Comparison of ENCODE assay signal across 9 cellular contexts in genomic region chr11:59173080-59173963, GRCh38. TPM values are rescaled to one million over a fixed set of nuclear protein-coding genes. Genes with fewer than 3 reads are reported as not detected.
A peak's percentile ranks its signal among the peaks of the same experiment; 100 is the strongest.
DNase-seq lines count a peak whose midpoint lies in the region; ATAC-seq and TF ChIP-seq lines count a peak whose summit lies in the region.
"Had no signal": no experiment of that assay in that cellular context is flagged by ENCODE, and none has a peak within 500 bp of the region (broad histone marks: within the 10 kb centered on the region; RNA-seq: fewer than 3 reads in every experiment).

No MANE protein-coding gene starts in this region.

- H3K36me3 Mint-ChIP-seq in T-helper 2 cell treated with Interferon-gamma antibody and Interleukin-4, amounts not matched to agents 5 μg/mL and 100 μg/mL, for 36 hours (ENCODE audit: low read depth) = no peaks in the 10 kb centered on the region
- H3K36me3 Mint-ChIP-seq in neural crest cell (ENCODE audit: low read depth) = peaks cover 17% of the 10 kb centered on the region

- peaks cover 42% of the 10 kb centered on the region for H3K27me3 Mint-ChIP-seq in T-helper 2 cell treated with Interferon-gamma antibody and Interleukin-4, amounts not matched to agents 5 μg/mL and 100 μg/mL, for 36 hours (ENCODE audit: low read depth)
- peaks cover 6% of the 10 kb centered on the region for H3K27me3 Mint-ChIP-seq in neural crest cell (ENCODE audit: low read depth)

- H3K9me3 Mint-ChIP-seq in T-helper 2 cell treated with Interferon-gamma antibody and Interleukin-4, amounts not matched to agents 5 μg/mL and 100 μg/mL, for 36 hours = no peaks in the 10 kb centered on the region
- H3K9me3 Mint-ChIP-seq in neural crest cell = no peaks in the 10 kb centered on the region

- intact Hi-C loops in posterior vena cava (cut with DNase I) = loop anchor here (2.0 to 10.0 kb wide), 3 partner anchors 31 to 111 kb away; no protein-coding TSS in a partner anchor

- peak; percentile 54 for DNase-seq in EH (ENCODE audit: low read depth)
- DNase-seq in T-helper 2 cell treated with Interferon-gamma antibody and Interleukin-4, amounts not matched to agents 5 μg/mL and 100 μg/mL, for 36 hours (ENCODE audit: low spot score) = no peak
- DNase-seq in fibroblast of pulmonary artery (ENCODE audit: low read depth) = peak; percentile 48
- DNase-seq in neural crest cell (ENCODE audit: low read depth, low spot score) = peak; percentile 44
- no peak for DNase-seq in HUDEP-2 (lab: John Stamatoyannopoulos, UW; ENCODE audit: unreplicated experiment in 76 of 76)
- no peak for DNase-seq in posterior vena cava (ENCODE audit: low spot score)

- H3K4me3 ChIP-seq in fibroblast of pulmonary artery (replicated peaks; ENCODE audit: low read depth, low read length) = peak overlapping the region; percentile 70

- ATAC-seq in HG02610 (IDR thresholded peaks at IDR 0.05; ENCODE audit: unreplicated experiment) = peak; percentile 13
- no peak for ATAC-seq in HG02763 (IDR thresholded peaks at IDR 0.05; ENCODE audit: unreplicated experiment)

- H3K27ac Mint-ChIP-seq in T-helper 2 cell treated with Interferon-gamma antibody and Interleukin-4, amounts not matched to agents 5 μg/mL and 100 μg/mL, for 36 hours = peak overlapping the region; percentile 50
- H3K27ac Mint-ChIP-seq in neural crest cell (ENCODE audit: unreplicated experiment) = peak overlapping the region; percentile 97

- H3K4me3 Mint-ChIP-seq in T-helper 2 cell treated with Interferon-gamma antibody and Interleukin-4, amounts not matched to agents 5 μg/mL and 100 μg/mL, for 36 hours = peak overlapping the region; percentile 82
- H3K4me3 Mint-ChIP-seq in neural crest cell = peak overlapping the region; percentile 92

- H3K4me1 Mint-ChIP-seq in T-helper 2 cell treated with Interferon-gamma antibody and Interleukin-4, amounts not matched to agents 5 μg/mL and 100 μg/mL, for 36 hours (ENCODE audit: low read depth) = peaks cover 10% of the 10 kb centered on the region
- peaks cover 52% of the 10 kb centered on the region for H3K4me1 Mint-ChIP-seq in neural crest cell

- TF ChIP-seq CTCF in fibroblast of pulmonary artery (IDR thresholded peaks at IDR 0.05; ENCODE audit: low read length, missing control alignments) (no peak), neural crest cell (conservative IDR thresholded peaks at IDR 0.05) (no peak)

RNA-seq across cellular contexts. Expression of gene DTX4, which starts 1.4 kb away (rescaled TPM):
- total RNA-seq in neural crest cell (129 and 139 TPM in 2 replicates), posterior vena cava (1 to 10 TPM; 1.9 to 2.0 TPM)

RNA-seq across cellular contexts. Expression of gene FAM111A, which starts 30.7 kb away (rescaled TPM):
- 23.4 and 25.8 TPM in 2 replicates for total RNA-seq in neural crest cell
- 10 to 100 TPM; 15.5 to 23.6 TPM for total RNA-seq in posterior vena cava

RNA-seq across cellular contexts. Expression of gene MPEG1, which starts 39.4 kb away (rescaled TPM):
- total RNA-seq in neural crest cell (not detected in 2 replicates), posterior vena cava (10 to 100 TPM; 20.4 to 44.8 TPM)
- total RNA-seq: T-helper 1 cell treated with Interleukin-12 subunit alpha and Interleukin-12 subunit beta and Interleukin-4 antibody, amounts not matched to agents 30 ng/mL and 1 ng/mL, for 36 hours had no signal

Comparison
In these comparisons a context has a peak if more than half of its experiments do, and no peak if none do; other contexts are left out.
1. DNase-seq: peak in EH (single experiment), fibroblast of pulmonary artery (single experiment) and neural crest cell (single experiment); none in T-helper 2 cell treated with Interferon-gamma antibody and Interleukin-4, amounts not matched to agents 5 μg/mL and 100 μg/mL, for 36 hours (single experiment), HUDEP-2 (0 of 76) and posterior vena cava (single experiment).
2. RNA of gene DTX4, which starts 1.4 kb away (total RNA-seq): 129 to 139 TPM in neural crest cell; 1.9 to 2.0 TPM in posterior vena cava; every median in the first group is over 10 times any median in the second.
3. RNA of gene MPEG1, which starts 39.4 kb away (total RNA-seq): 20.4 to 44.8 TPM in posterior vena cava; not detected in neural crest cell; every median in the first group is over 10 times any median in the second.